ENCODE assay signal across 39 cellular contexts in the genomic region with DNA sequence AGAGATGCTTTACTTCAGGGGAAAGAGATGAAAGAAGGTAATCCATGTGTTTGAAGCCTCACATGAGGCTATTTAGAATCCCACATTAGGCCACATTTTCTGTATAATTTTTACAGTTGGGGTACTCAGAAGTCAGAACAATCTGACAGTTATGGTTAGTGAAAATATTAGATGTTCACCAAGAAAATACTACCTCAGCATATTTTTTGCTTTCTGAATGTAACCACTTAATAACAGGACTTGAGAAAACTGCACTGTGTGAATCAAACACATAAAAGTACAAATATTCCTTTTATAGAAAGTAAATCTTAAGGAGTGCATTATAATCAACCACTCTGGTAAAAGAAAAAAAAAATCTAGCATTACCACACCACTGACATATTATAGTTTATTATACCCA.
"Had no signal": no experiment of that assay in that cellular context is flagged by ENCODE, and none has a peak within 500 bp of the region (broad histone marks: within the 10 kb centered on the region; RNA-seq: fewer than 3 reads in every experiment).

No MANE protein-coding gene starts in this region.

- H3K9me3 ChIP-seq: adrenal gland, ascending aorta, body of pancreas, breast epithelium had no signal

- H3K27ac Mint-ChIP-seq: activated naive CD4-positive, alpha-beta T cell treated with anti-CD3 and anti-CD28 coated beads for 36 hours; activated naive CD4-positive, alpha-beta T cell treated with anti-CD3 and anti-CD28 coated beads, Interleukin-2, amount 10 ng/mL, durations not matched to agents 7 days and 5 days; activated naive CD4-positive, alpha-beta T cell treated with anti-CD3 and anti-CD28 coated beads, Interleukin-2, amount 50 U/mL, for 24 hours; activated naive CD4-positive, alpha-beta T cell treated with anti-CD3 and anti-CD28 coated beads, Interleukin-2, amount 50 U/mL, for 72 hours; activated naive CD8-positive, alpha-beta T cell; activated naive CD8-positive, alpha-beta T cell treated with anti-CD3 and anti-CD28 coated beads for 36 hours; activated naive CD8-positive, alpha-beta T cell treated with anti-CD3 and anti-CD28 coated beads, Interleukin-2, amount 10 ng/mL, durations not matched to agents 7 days and 5 days; activated naive CD8-positive, alpha-beta T cell treated with anti-CD3 and anti-CD28 coated beads, Interleukin-2, amount 50 U/mL, for 24 hours; activated T-cell treated with anti-CD3 and anti-CD28 coated beads, Interleukin-2, amount 50 U/mL, for 72 hours; activated T-helper 1 cell treated with anti-CD3 and anti-CD28 coated beads, Interleukin-12 subunit alpha, Interleukin-12 subunit beta, Interleukin-2, Interleukin-4 antibody, amounts not matched to agents 30 ng/mL and 10 ng/mL and 1 ng/mL, durations not matched to agents 14 hours and 24 hours and 36 hours; activated T-helper 17 cell treated with anti-CD3 and anti-CD28 coated beads, Interleukin-2, amount 50 U/mL, for 72 hours; activated T-helper 2 cell treated with anti-CD3 and anti-CD28 coated beads, Interferon-gamma antibody, Interleukin-2, Interleukin-4, amounts not matched to agents 10 μg/mL and 5 μg/mL and 100 μg/mL, durations not matched to agents 14 hours and 24 hours and 36 hours had no signal

- H3K27ac ChIP-seq: adrenal gland, ascending aorta, body of pancreas, brain microvascular endothelial cell, breast epithelium, cardiac muscle cell had no signal

- H3K4me3 ChIP-seq: adrenal gland, ascending aorta, body of pancreas, breast epithelium, cardiac muscle cell had no signal

- H3K27me3 Mint-ChIP-seq: activated naive CD4-positive, alpha-beta T cell treated with anti-CD3 and anti-CD28 coated beads, Interleukin-2, amount 10 ng/mL, durations not matched to agents 7 days and 5 days; activated naive CD8-positive, alpha-beta T cell treated with anti-CD3 and anti-CD28 coated beads for 36 hours; activated naive CD8-positive, alpha-beta T cell treated with anti-CD3 and anti-CD28 coated beads, Interleukin-2, amount 10 ng/mL, durations not matched to agents 7 days and 5 days; activated naive CD8-positive, alpha-beta T cell treated with anti-CD3 and anti-CD28 coated beads, Interleukin-2, amount 50 U/mL, for 24 hours; brain; central memory CD8-positive, alpha-beta T cell had no signal

- H3K27me3 ChIP-seq: adrenal gland, ascending aorta, body of pancreas, brain microvascular endothelial cell, breast epithelium, cardiac muscle cell had no signal

- ATAC-seq: activated naive CD4-positive, alpha-beta T cell treated with anti-CD3 and anti-CD28 coated beads, Interleukin-2, amount 50 U/mL, for 72 hours; activated naive CD8-positive, alpha-beta T cell treated with anti-CD3 and anti-CD28 coated beads, Interleukin-2, amount 50 U/mL, for 24 hours; activated T-cell treated with anti-CD3 and anti-CD28 coated beads, Interleukin-2, amount 50 U/mL, for 4 hours; activated T-cell treated with anti-CD3 and anti-CD28 coated beads, Interleukin-2, amount 50 U/mL, for 72 hours; activated T-helper 17 cell treated with anti-CD3 and anti-CD28 coated beads, Interleukin-2, amount 50 U/mL, for 72 hours; body of pancreas had no signal

- H3K36me3 Mint-ChIP-seq: activated naive CD4-positive, alpha-beta T cell treated with anti-CD3 and anti-CD28 coated beads, Interleukin-2, amount 10 ng/mL, durations not matched to agents 7 days and 5 days; activated naive CD4-positive, alpha-beta T cell treated with anti-CD3 and anti-CD28 coated beads, Interleukin-2, amount 50 U/mL, for 24 hours; activated naive CD4-positive, alpha-beta T cell treated with anti-CD3 and anti-CD28 coated beads, Interleukin-2, amount 50 U/mL, for 72 hours; activated naive CD8-positive, alpha-beta T cell; activated naive CD8-positive, alpha-beta T cell treated with anti-CD3 and anti-CD28 coated beads for 36 hours; activated naive CD8-positive, alpha-beta T cell treated with anti-CD3 and anti-CD28 coated beads, Interleukin-2, amount 10 ng/mL, durations not matched to agents 7 days and 5 days; brain had no signal

- H3K4me1 ChIP-seq: adrenal gland, ascending aorta, body of pancreas, breast epithelium had no signal

- H3K36me3 ChIP-seq: adrenal gland, ascending aorta, brain microvascular endothelial cell, breast epithelium, cardiac muscle cell had no signal

- DNase-seq: activated effector memory CD4-positive, alpha-beta T cell treated with anti-CD3 and anti-CD28 coated beads, Interleukin-2, amount 50 U/mL, for 16 hours; activated effector memory CD4-positive, alpha-beta T cell treated with Interleukin-2 at 50 U/mL for 16 hours; activated gamma-delta T cell; activated gamma-delta T cell treated with Interleukin-2 at 50 U/mL for 16 hours; activated naive CD4-positive, alpha-beta T cell; activated naive CD4-positive, alpha-beta T cell treated with anti-CD3 and anti-CD28 coated beads for 36 hours; activated naive CD4-positive, alpha-beta T cell treated with anti-CD3 and anti-CD28 coated beads, Interleukin-2, amount 10 ng/mL, durations not matched to agents 7 days and 5 days; activated naive CD4-positive, alpha-beta T cell treated with anti-CD3 and anti-CD28 coated beads, Interleukin-2, amount 50 U/mL, for 16 hours; activated naive CD4-positive, alpha-beta T cell treated with Interleukin-2 at 50 U/mL for 16 hours; activated naive CD8-positive, alpha-beta T cell treated with anti-CD3 and anti-CD28 coated beads for 36 hours; activated naive CD8-positive, alpha-beta T cell treated with anti-CD3 and anti-CD28 coated beads, Interleukin-2, amount 10 ng/mL, durations not matched to agents 7 days and 5 days; activated naive CD8-positive, alpha-beta T cell treated with anti-CD3 and anti-CD28 coated beads, Interleukin-2, amount 50 U/mL, for 24 hours; activated T-cell treated with anti-CD3 and anti-CD28 coated beads, Interleukin-2, amount 50 U/mL, for 4 hours; activated T-cell treated with anti-CD3 and anti-CD28 coated beads, Interleukin-2, amount 50 U/mL, for 48 hours; activated T-cell treated with anti-CD3 and anti-CD28 coated beads, Interleukin-2, amount 50 U/mL, for 72 hours; adrenal gland; amniotic stem cell; amygdala; anterior cingulate cortex; aorta; body of pancreas; brain microvascular endothelial cell; caudate nucleus; central memory CD4-positive, alpha-beta T cell; cerebellar nuclear complex had no signal

- FAIRE-seq: astrocyte, bronchial epithelial cell, colon had no signal

- H3K9me3 Mint-ChIP-seq: activated naive CD4-positive, alpha-beta T cell treated with anti-CD3 and anti-CD28 coated beads for 36 hours; activated naive CD4-positive, alpha-beta T cell treated with anti-CD3 and anti-CD28 coated beads, Interleukin-2, amount 10 ng/mL, durations not matched to agents 7 days and 5 days; activated naive CD4-positive, alpha-beta T cell treated with anti-CD3 and anti-CD28 coated beads, Interleukin-2, amount 50 U/mL, for 72 hours; activated naive CD8-positive, alpha-beta T cell treated with anti-CD3 and anti-CD28 coated beads for 36 hours; activated T-cell treated with anti-CD3 and anti-CD28 coated beads, Interleukin-2, amount 50 U/mL, for 72 hours; activated T-helper 1 cell treated with anti-CD3 and anti-CD28 coated beads, Interleukin-12 subunit alpha, Interleukin-12 subunit beta, Interleukin-2, Interleukin-4 antibody, amounts not matched to agents 30 ng/mL and 10 ng/mL and 1 ng/mL, durations not matched to agents 14 hours and 24 hours and 36 hours; activated T-helper 2 cell treated with anti-CD3 and anti-CD28 coated beads, Interferon-gamma antibody, Interleukin-2, Interleukin-4, amounts not matched to agents 10 μg/mL and 5 μg/mL and 100 μg/mL, durations not matched to agents 14 hours and 24 hours and 36 hours had no signal

- H3K4me1 Mint-ChIP-seq: activated naive CD4-positive, alpha-beta T cell treated with anti-CD3 and anti-CD28 coated beads, Interleukin-2, amount 10 ng/mL, durations not matched to agents 7 days and 5 days; activated naive CD4-positive, alpha-beta T cell treated with anti-CD3 and anti-CD28 coated beads, Interleukin-2, amount 50 U/mL, for 24 hours; activated naive CD8-positive, alpha-beta T cell treated with anti-CD3 and anti-CD28 coated beads for 36 hours; activated naive CD8-positive, alpha-beta T cell treated with anti-CD3 and anti-CD28 coated beads, Interleukin-2, amount 10 ng/mL, durations not matched to agents 7 days and 5 days; activated naive CD8-positive, alpha-beta T cell treated with anti-CD3 and anti-CD28 coated beads, Interleukin-2, amount 50 U/mL, for 24 hours; activated T-helper 17 cell treated with anti-CD3 and anti-CD28 coated beads, Interleukin-2, amount 50 U/mL, for 72 hours; brain; central memory CD8-positive, alpha-beta T cell had no signal

- H3K4me3 Mint-ChIP-seq: activated naive CD4-positive, alpha-beta T cell treated with anti-CD3 and anti-CD28 coated beads for 36 hours; activated naive CD4-positive, alpha-beta T cell treated with anti-CD3 and anti-CD28 coated beads, Interleukin-2, amount 10 ng/mL, durations not matched to agents 7 days and 5 days; activated naive CD4-positive, alpha-beta T cell treated with anti-CD3 and anti-CD28 coated beads, Interleukin-2, amount 50 U/mL, for 24 hours; activated naive CD8-positive, alpha-beta T cell; activated naive CD8-positive, alpha-beta T cell treated with anti-CD3 and anti-CD28 coated beads for 36 hours; activated naive CD8-positive, alpha-beta T cell treated with anti-CD3 and anti-CD28 coated beads, Interleukin-2, amount 10 ng/mL, durations not matched to agents 7 days and 5 days; activated naive CD8-positive, alpha-beta T cell treated with anti-CD3 and anti-CD28 coated beads, Interleukin-2, amount 50 U/mL, for 24 hours; activated T-cell treated with anti-CD3 and anti-CD28 coated beads, Interleukin-2, amount 50 U/mL, for 4 hours; activated T-cell treated with anti-CD3 and anti-CD28 coated beads, Interleukin-2, amount 50 U/mL, for 72 hours; activated T-helper 1 cell treated with anti-CD3 and anti-CD28 coated beads, Interleukin-12 subunit alpha, Interleukin-12 subunit beta, Interleukin-2, Interleukin-4 antibody, amounts not matched to agents 30 ng/mL and 10 ng/mL and 1 ng/mL, durations not matched to agents 14 hours and 24 hours and 36 hours; activated T-helper 17 cell treated with anti-CD3 and anti-CD28 coated beads, Interleukin-2, amount 50 U/mL, for 72 hours; brain; central memory CD8-positive, alpha-beta T cell had no signal
